In genomic region chr2:230762317-230762896, GRCh38 we compare ENCODE assay signal across 8 cellular contexts. TPM values are rescaled to one million over a fixed set of nuclear protein-coding genes. Genes with fewer than 3 reads are reported as not detected.
A peak's percentile ranks its signal among the peaks of the same experiment; 100 is the strongest.
DNase-seq lines count a peak whose midpoint lies in the region; ATAC-seq and FAIRE-seq lines count a peak whose summit lies in the region.

No MANE protein-coding gene starts in this region.

- no peaks in the 10 kb centered on the region for H3K27me3 ChIP-seq in small intestine (ENCODE audit: control insufficient read depth in 2 of 2, insufficient read depth in 2 of 2, low read length in 2 of 2)
- no peaks in the 10 kb centered on the region for H3K27me3 ChIP-seq in effector memory CD4-positive, alpha-beta T cell (replicated peaks; ENCODE audit: control insufficient read depth, insufficient read depth, low read length, poor library complexity, severe bottlenecking)

- H3K4me3 Mint-ChIP-seq in T-helper 1 cell treated with Interleukin-12 subunit alpha and Interleukin-12 subunit beta and Interleukin-4 antibody, amounts not matched to agents 30 μg/mL and 1 μg/mL, for 36 hours, result no peak overlapping the region

- peaks cover 57% of the 10 kb centered on the region for H3K4me1 Mint-ChIP-seq in T-helper 1 cell treated with Interleukin-12 subunit alpha and Interleukin-12 subunit beta and Interleukin-4 antibody, amounts not matched to agents 30 μg/mL and 1 μg/mL, for 36 hours (ENCODE audit: low read depth)

- no peak overlapping the region for H3K27ac ChIP-seq in small intestine (ENCODE audit: low read depth in 1 of 2, low read length in 1 of 2)
- H3K27ac ChIP-seq in effector memory CD4-positive, alpha-beta T cell (ENCODE audit: insufficient read depth, low read length, poor library complexity, severe bottlenecking), result no peak overlapping the region

- peaks cover 0 to 11% of the 10 kb centered on the region in 2 donors for H3K36me3 ChIP-seq in small intestine (ENCODE audit: control insufficient read depth in 2 of 2, insufficient read depth in 2 of 2, low read length in 2 of 2)
- peaks cover 29% of the 10 kb centered on the region for H3K36me3 ChIP-seq in effector memory CD4-positive, alpha-beta T cell (ENCODE audit: control insufficient read depth, insufficient read depth, low read length)

- no peaks in the 10 kb centered on the region for H3K9me3 ChIP-seq in small intestine (ENCODE audit: control insufficient read depth, low read depth)
- H3K9me3 ChIP-seq in effector memory CD4-positive, alpha-beta T cell (ENCODE audit: control insufficient read depth, low read length), result no peaks in the 10 kb centered on the region

- ATAC-seq in GM18868 (IDR thresholded peaks at IDR 0.05; ENCODE audit: unreplicated experiment) (peak; percentile 85), HG03432 (IDR thresholded peaks at IDR 0.05; ENCODE audit: unreplicated experiment) (peak; percentile 78), esophagus mucosa (peak; percentile 44)

- no peaks in the 10 kb centered on the region for H3K27me3 Mint-ChIP-seq in T-helper 1 cell treated with Interleukin-12 subunit alpha and Interleukin-12 subunit beta and Interleukin-4 antibody, amounts not matched to agents 30 μg/mL and 1 μg/mL, for 36 hours (ENCODE audit: low read depth)

- peak overlapping the region; percentile 15 for H3K27ac Mint-ChIP-seq in T-helper 1 cell treated with Interleukin-12 subunit alpha and Interleukin-12 subunit beta and Interleukin-4 antibody, amounts not matched to agents 30 μg/mL and 1 μg/mL, for 36 hours

- peak; percentile 34 for DNase-seq in AML-193 (lab: John Stamatoyannopoulos, UW)
- DNase-seq in small intestine, result peak; percentile 20
- DNase-seq in effector memory CD4-positive, alpha-beta T cell, result no peak
- DNase-seq in AG20443 (ENCODE audit: low spot score), result no peak

- no peak for FAIRE-seq in small intestine (lab: Jason Lieb, UNC)

- WGBS in small intestine, 3 donors, result 78 to 80% (median 78%) methylated on average over 4 of the region's 4 CpGs

- peaks cover 53% of the 10 kb centered on the region for H3K36me3 Mint-ChIP-seq in T-helper 1 cell treated with Interleukin-12 subunit alpha and Interleukin-12 subunit beta and Interleukin-4 antibody, amounts not matched to agents 30 μg/mL and 1 μg/mL, for 36 hours (ENCODE audit: low read depth)

- no peaks in the 10 kb centered on the region for H3K9me3 Mint-ChIP-seq in T-helper 1 cell treated with Interleukin-12 subunit alpha and Interleukin-12 subunit beta and Interleukin-4 antibody, amounts not matched to agents 30 μg/mL and 1 μg/mL, for 36 hours

- peaks cover 0 to 3% of the 10 kb centered on the region in 2 donors for H3K4me1 ChIP-seq in small intestine (ENCODE audit: control insufficient read depth in 2 of 2, insufficient read depth in 1 of 2, low read depth in 1 of 2, low read length in 1 of 2)
- peaks cover 13% of the 10 kb centered on the region for H3K4me1 ChIP-seq in effector memory CD4-positive, alpha-beta T cell (ENCODE audit: control insufficient read depth, insufficient read depth, low read length, poor library complexity, severe bottlenecking)

- H3K4me3 ChIP-seq in small intestine (ENCODE audit: low read depth in 1 of 2, low read length in 2 of 2), result no peak overlapping the region
- no peak overlapping the region for H3K4me3 ChIP-seq in effector memory CD4-positive, alpha-beta T cell (ENCODE audit: insufficient read depth, low read depth, low read length, poor library complexity, severe bottlenecking)

RNA-seq across cellular contexts. Expression of gene CAB39, which starts 49.8 kb away (rescaled TPM):
- total RNA-seq in esophagus mucosa, result 50.8 TPM
- polyA plus RNA-seq in small intestine, result 10 to 100 TPM; 38.2 to 59.7 (median 53.2) TPM

Comparison
In these comparisons a context has a peak if more than half of its experiments do, and no peak if none do; other contexts are left out.
1. DNase-seq: peak in AML-193 (2 of 2) and small intestine (single experiment); none in effector memory CD4-positive, alpha-beta T cell (0 of 3) and AG20443 (single experiment).
2. Peak in every context shown above with its lines, with median percentiles within 50 percentile points of each other: ATAC-seq.